Comparison of ENCODE assay signal across 10 cellular contexts in genomic region chr14:35963209-35963608, GRCh38.
DNase-seq lines count a peak whose midpoint lies in the region; ATAC-seq, FAIRE-seq and TF ChIP-seq lines count a peak whose summit lies in the region.
"Had no signal": no experiment of that assay in that cellular context is flagged by ENCODE, and none has a peak within 500 bp of the region (broad histone marks: within the 10 kb centered on the region; RNA-seq: fewer than 3 reads in every experiment).

No MANE protein-coding gene starts in this region.

- no peak for TF ChIP-seq POLR2A in HepG2 (IDR thresholded peaks at IDR 0.05; ENCODE audit: insufficient read depth in 1 of 2, low read depth in 2 of 2, low read length in 2 of 2)

- H3K79me2 ChIP-seq in OCI-LY7 (ENCODE audit: insufficient read depth, low read depth, low read length): no peaks in the 10 kb centered on the region
- no peaks in the 10 kb centered on the region for H3K79me2 ChIP-seq in HepG2 (ENCODE audit: insufficient read depth, low read length)

- CTCF ChIA-PET in OCI-LY7 (lab: Charles Lee; ENCODE audit: unreplicated experiment): no interaction called here
- CTCF ChIA-PET in HepG2 (lab: Yijun Ruan, JAX; ENCODE audit: low intra/inter-chr PET ratio, low total read pairs): no interaction called here
- CTCF ChIA-PET in CD8-positive, alpha-beta T cell (lab: Charles Lee): no interaction called here

- POLR2A ChIA-PET in OCI-LY7 (lab: Charles Lee) (no interaction called here), HepG2 (lab: Yijun Ruan, JAX) (no interaction called here)
- POLR2A ChIA-PET in CD8-positive, alpha-beta T cell (lab: Charles Lee): no interaction called here

- H3K36me3 Mint-ChIP-seq in CD8-positive, alpha-beta T cell: no peaks in the 10 kb centered on the region

- BruUV-seq in OCI-LY7 (replicated peaks; lab: Mats Ljungman, UMichigan) (no TSS peak), HepG2 (replicated peaks; lab: Mats Ljungman, UMichigan) (no TSS peak)

- DNase-seq in OCI-LY7 (ENCODE audit: low spot score) (no peak), HepG2 (ENCODE audit: low spot score) (peak; percentile 45), activated gamma-delta T cell treated with Interleukin-2 at 50 U/mL for 16 hours (no peak), left ventricle myocardium inferior (no peak)
- DNase-seq in CD8-positive, alpha-beta T cell: no peak
- DNase-seq: activated naive CD4-positive, alpha-beta T cell treated with anti-CD3 and anti-CD28 coated beads for 36 hours had no signal

- H2AFZ ChIP-seq in OCI-LY7 (ENCODE audit: low read length): no peak overlapping the region
- H2AFZ ChIP-seq in HepG2 (ENCODE audit: low read length): no peak overlapping the region

- H3K27ac ChIP-seq in OCI-LY7 (ENCODE audit: low read depth, low read length, poor library complexity, severe bottlenecking): no peak overlapping the region
- H3K27ac ChIP-seq in HepG2 (ENCODE audit: extremely low read length, insufficient read depth, low read length): no peak overlapping the region
- no peak overlapping the region for H3K27ac ChIP-seq in CD8-positive, alpha-beta T cell (ENCODE audit: low read depth, low read length)
- no peak overlapping the region for H3K27ac ChIP-seq in left ventricle myocardium inferior (replicated peaks)
- H3K27ac ChIP-seq: neutrophil had no signal

- H3K9me3 Mint-ChIP-seq in CD8-positive, alpha-beta T cell: no peaks in the 10 kb centered on the region
- H3K9me3 Mint-ChIP-seq: activated naive CD4-positive, alpha-beta T cell treated with anti-CD3 and anti-CD28 coated beads for 36 hours had no signal

- no peak overlapping the region for H3K9ac ChIP-seq in HepG2 (ENCODE audit: insufficient read depth, low read depth, low read length)

- TF ChIP-seq CTCF in GM12873 (IDR thresholded peaks at IDR 0.05; ENCODE audit: insufficient read depth, low read depth, low read length, missing control alignments) (peak; percentile 58), OCI-LY7 (conservative IDR thresholded peaks at IDR 0.05; ENCODE audit: low read length) (peak; percentile 65), HepG2 (CRISPR knock-in tag; IDR thresholded peaks at IDR 0.05) (peak; percentile 48), left ventricle myocardium inferior (IDR thresholded peaks at IDR 0.05; ENCODE audit: borderline replicate concordance) (no peak)
- TF ChIP-seq CTCF in CD8-positive, alpha-beta T cell (IDR thresholded peaks at IDR 0.05): no peak

- H3K4me1 ChIP-seq in OCI-LY7 (ENCODE audit: insufficient read depth, low read length, poor library complexity, severe bottlenecking) (no peaks in the 10 kb centered on the region), HepG2 (ENCODE audit: insufficient read depth, low read length) (no peaks in the 10 kb centered on the region), left ventricle myocardium inferior (no peaks in the 10 kb centered on the region)
- H3K4me1 ChIP-seq in CD8-positive, alpha-beta T cell (ENCODE audit: insufficient read depth, low read length): no peaks in the 10 kb centered on the region

- H3K4me1 Mint-ChIP-seq in CD8-positive, alpha-beta T cell (ENCODE audit: low read depth): no peaks in the 10 kb centered on the region

- FAIRE-seq in HepG2 (lab: Jason Lieb, UNC): peak; percentile 42

- ATAC-seq in HG02798 (IDR thresholded peaks at IDR 0.05; ENCODE audit: poor library complexity, unreplicated experiment) (peak; percentile 59), HepG2 (peak; percentile 93), HG03457 (IDR thresholded peaks at IDR 0.05; ENCODE audit: unreplicated experiment) (no peak)
- no peak for ATAC-seq in CD8-positive, alpha-beta T cell

- H3K27me3 ChIP-seq in HepG2 (ENCODE audit: control insufficient read depth in 1 of 2, insufficient read depth in 2 of 2, low read length in 2 of 2) (peaks cover 0 to 3% of the 10 kb centered on the region in 2 experiments; a peak in 1 of 5 replicates), left ventricle myocardium inferior (ENCODE audit: low read depth) (peaks cover 3% of the 10 kb centered on the region)
- H3K27me3 ChIP-seq in CD8-positive, alpha-beta T cell (ENCODE audit: insufficient read depth, low read length): no peaks in the 10 kb centered on the region

- no peaks in the 10 kb centered on the region for H3K36me3 ChIP-seq in OCI-LY7 (ENCODE audit: insufficient read depth, low read length)
- H3K36me3 ChIP-seq in HepG2 (replicated peaks in 1 of 2; ENCODE audit: control insufficient read depth in 1 of 2, insufficient read depth in 2 of 2, low read length in 2 of 2): no peaks in the 10 kb centered on the region
- no peaks in the 10 kb centered on the region for H3K36me3 ChIP-seq in CD8-positive, alpha-beta T cell (ENCODE audit: insufficient read depth, low read length)
- no peaks in the 10 kb centered on the region for H3K36me3 ChIP-seq in left ventricle myocardium inferior
- H3K36me3 ChIP-seq: neutrophil had no signal

- H3K4me2 ChIP-seq in OCI-LY7 (ENCODE audit: low read length) (no peak overlapping the region), HepG2 (ENCODE audit: low read depth, low read length) (no peak overlapping the region)

- TF ChIP-seq RAD21 in HepG2 (CRISPR knock-in tag; IDR thresholded peaks at IDR 0.05): no peak

- H3K27me3 Mint-ChIP-seq in CD8-positive, alpha-beta T cell (ENCODE audit: low read depth): peaks cover 2% of the 10 kb centered on the region

- no peaks in the 10 kb centered on the region for H3K9me2 ChIP-seq in OCI-LY7 (ENCODE audit: insufficient read depth, low read length)

- no peak overlapping the region for H3K4me3 Mint-ChIP-seq in CD8-positive, alpha-beta T cell
- H3K4me3 Mint-ChIP-seq: activated naive CD4-positive, alpha-beta T cell treated with anti-CD3 and anti-CD28 coated beads for 36 hours had no signal

- H4K20me1 ChIP-seq in OCI-LY7 (ENCODE audit: insufficient read depth, low read length) (no peaks in the 10 kb centered on the region), HepG2 (ENCODE audit: insufficient read depth, low read length) (no peaks in the 10 kb centered on the region)

- H3K4me3 ChIP-seq in OCI-LY7 (ENCODE audit: low read depth, low read length, poor library complexity, severe bottlenecking): no peak overlapping the region
- no peak overlapping the region for H3K4me3 ChIP-seq in HepG2 (replicated peaks in 1 of 3; ENCODE audit: insufficient read depth in 1 of 3, low read depth in 2 of 3, low read length in 3 of 3)
- H3K4me3 ChIP-seq in CD8-positive, alpha-beta T cell (ENCODE audit: low read depth, low read length): no peak overlapping the region
- no peak overlapping the region for H3K4me3 ChIP-seq in left ventricle myocardium inferior

- intact Hi-C loops in OCI-LY7 (cut with micrococcal nuclease; ENCODE audit: unreplicated experiment): no loop called here
- intact Hi-C loops in HepG2 (cut with micrococcal nuclease; ENCODE audit: unreplicated experiment): loop anchor here (1.0 to 5.0 kb wide), 4 partner anchors 409 to 979 kb away; no protein-coding TSS in a partner anchor
- intact Hi-C loops in CD8-positive, alpha-beta T cell (cut with DNase I, micrococcal nuclease): no loop called here
- intact Hi-C loops in left ventricle myocardium inferior (cut with micrococcal nuclease): no loop called here

- no peak for TF ChIP-seq EP300 in HepG2 (IDR thresholded peaks at IDR 0.05; ENCODE audit: low read depth in 2 of 2, low read length in 2 of 2)
- no peak for TF ChIP-seq EP300 in HepG2 (CRISPR knock-in tag; IDR thresholded peaks at IDR 0.05; ENCODE audit: borderline replicate concordance)

- H3K27ac Mint-ChIP-seq in CD8-positive, alpha-beta T cell: no peak overlapping the region
- H3K27ac Mint-ChIP-seq: activated naive CD4-positive, alpha-beta T cell treated with anti-CD3 and anti-CD28 coated beads for 36 hours had no signal

- no peaks in the 10 kb centered on the region for H3K9me3 ChIP-seq in OCI-LY7 (ENCODE audit: low read length)
- H3K9me3 ChIP-seq in HepG2 (ENCODE audit: low read length): no peaks in the 10 kb centered on the region
- no peaks in the 10 kb centered on the region for H3K9me3 ChIP-seq in CD8-positive, alpha-beta T cell (ENCODE audit: low read length)
- H3K9me3 ChIP-seq in left ventricle myocardium inferior (replicated peaks): no peaks in the 10 kb centered on the region
- H3K9me3 ChIP-seq: neutrophil had no signal

- in situ Hi-C loops in HepG2 (cut with HindIII; ENCODE audit: extremely low pct_ligation_motif_present, low pct_unique_long_range_greater_than_20kb): no loop called here

TF ChIP-seq in HepG2, 621 proteins besides CTCF, POLR2A, EP300 and RAD21:
- TF ChIP-seq STAG1 (CRISPR knock-in tag; IDR thresholded peaks at IDR 0.05): peak; percentile 25; the same call in 1 of the 2 replicates
- peak; percentile 21; the same call in 1 of the 2 replicates for TF ChIP-seq SMC3 (IDR thresholded peaks at IDR 0.05; ENCODE audit: low read length)
- no peak for TF ChIP-seq PRDM15 (CRISPR knock-in tag; IDR thresholded peaks at IDR 0.05)

Comparison
In these comparisons a context has a peak if more than half of its experiments do, and no peak if none do; other contexts are left out.
1. CTCF ChIP-seq: peak in GM12873 (single experiment), OCI-LY7 (single experiment) and HepG2 (single experiment); none in CD8-positive, alpha-beta T cell (single experiment) and left ventricle myocardium inferior (single experiment).
2. ATAC-seq: peak in HG02798 (single experiment) and HepG2 (single experiment); none in CD8-positive, alpha-beta T cell (single experiment) and HG03457 (single experiment).